Comparison of ENCODE assay signal across 8 cellular contexts in genomic region chr19:10431254-10431942, GRCh38. TPM values are rescaled to one million over a fixed set of nuclear protein-coding genes. Genes with fewer than 3 reads are reported as not detected.
DNase-seq lines count a peak whose midpoint lies in the region; ATAC-seq and TF ChIP-seq lines count a peak whose summit lies in the region.

No MANE protein-coding gene starts in this region.

- H3K4me3 ChIP-seq in sigmoid colon, result peak overlapping the region; percentile 48 to 71 (median 70)

- peak overlapping the region; percentile 80 for H3K4me3 Mint-ChIP-seq in activated CD8-positive, alpha-beta memory T cell treated with anti-CD3 and anti-CD28 coated beads, Interleukin-2, amount 10 ng/mL, durations not matched to agents 7 days and 5 days
- H3K4me3 Mint-ChIP-seq in WTC11 (peak overlapping the region; percentile 68), glutamatergic neuron (ENCODE audit: unreplicated experiment) (peak overlapping the region; percentile 68)

- no peak for TF ChIP-seq EP300 in sigmoid colon (IDR thresholded peaks at IDR 0.05)

- peaks cover 0 to 29% (median 26%) of the 10 kb centered on the region in 4 donors for H3K4me1 ChIP-seq in sigmoid colon

- DNase-seq in activated CD8-positive, alpha-beta memory T cell treated with anti-CD3 and anti-CD28 coated beads, Interleukin-2, amount 10 ng/mL, durations not matched to agents 7 days and 5 days, result peak; percentile 83
- no peak for DNase-seq in activated CD8-positive, alpha-beta memory T cell treated with anti-CD3 and anti-CD28 coated beads, Interleukin-2, amount 50 U/mL, for 48 hours
- DNase-seq in WTC11 (ENCODE audit: low spot score), result peak; percentile 34
- no peak for DNase-seq in glutamatergic neuron
- DNase-seq in sigmoid colon, result peak; percentile 73
- DNase-seq in NCI-H1694 treated with DMSO at 0.1 percent for 48 hours (lab: John Stamatoyannopoulos, UW), result no peak
- DNase-seq in NCI-H146 (lab: John Stamatoyannopoulos, UW), result no peak
- DNase-seq in GOT3 (lab: John Stamatoyannopoulos, UW), result no peak

- H3K27me3 ChIP-seq in sigmoid colon, result no peaks in the 10 kb centered on the region

- no peak for TF ChIP-seq CTCF in WTC11 (IDR thresholded peaks at IDR 0.05)
- no peak for TF ChIP-seq CTCF in glutamatergic neuron (IDR thresholded peaks at IDR 0.05; ENCODE audit: partially characterized antibody, unreplicated experiment)
- TF ChIP-seq CTCF in sigmoid colon (IDR thresholded peaks at IDR 0.05), result no peak

- TF ChIP-seq POLR2A in sigmoid colon (IDR thresholded peaks at IDR 0.05), result no peak

- CTCF ChIA-PET in activated CD8-positive, alpha-beta memory T cell treated with anti-CD3 and anti-CD28 coated beads, Interleukin-2, amount 10 ng/mL, durations not matched to agents 7 days and 5 days (lab: Charles Lee), result interaction anchor here (0.9 to 23.1 kb wide), 5 partner anchors 7 to 510 kb away, joined by 3 to 1020 read pairs (median 8); partner anchors contain the start of genes CDC37, ICAM1 and PDE4A
- CTCF ChIA-PET in WTC11 (lab: Charles Lee), result interaction anchor here (0.6 to 9.4 kb wide), 12 partner anchors 10 to 268 kb away, joined by 3 to 69 read pairs (median 4); partner anchors contain the start of genes ATG4D, ICAM5 and PDE4A

- H3K27ac Mint-ChIP-seq in activated CD8-positive, alpha-beta memory T cell treated with anti-CD3 and anti-CD28 coated beads, Interleukin-2, amount 10 ng/mL, durations not matched to agents 7 days and 5 days, result peak overlapping the region; percentile 96
- H3K27ac Mint-ChIP-seq in WTC11 (no peak overlapping the region), glutamatergic neuron (ENCODE audit: unreplicated experiment) (no peak overlapping the region)

- peak; percentile 5 for ATAC-seq in activated CD8-positive, alpha-beta memory T cell treated with anti-CD3 and anti-CD28 coated beads, Interleukin-2, amount 10 ng/mL, durations not matched to agents 7 days and 5 days
- 0 out of 2 replicates have a peak, but pooled peaks have one; percentile 5 for ATAC-seq in WTC11

- H3K9me3 Mint-ChIP-seq in activated CD8-positive, alpha-beta memory T cell treated with anti-CD3 and anti-CD28 coated beads, Interleukin-2, amount 10 ng/mL, durations not matched to agents 7 days and 5 days (ENCODE audit: low read depth), result no peaks in the 10 kb centered on the region
- H3K9me3 Mint-ChIP-seq in WTC11, result no peaks in the 10 kb centered on the region
- H3K9me3 Mint-ChIP-seq in glutamatergic neuron (ENCODE audit: unreplicated experiment), result peaks cover 7% of the 10 kb centered on the region

- peaks cover 80% of the 10 kb centered on the region for H3K4me1 Mint-ChIP-seq in activated CD8-positive, alpha-beta memory T cell treated with anti-CD3 and anti-CD28 coated beads, Interleukin-2, amount 10 ng/mL, durations not matched to agents 7 days and 5 days
- peaks cover 16% of the 10 kb centered on the region for H3K4me1 Mint-ChIP-seq in WTC11
- no peaks in the 10 kb centered on the region for H3K4me1 Mint-ChIP-seq in glutamatergic neuron (ENCODE audit: low read depth, unreplicated experiment)

- WGBS in sigmoid colon, 2 donors, result 4 to 11% methylated on average over 25 of the region's 25 CpGs

- POLR2A ChIA-PET in WTC11 (lab: Charles Lee), result interaction anchor here (0.6 kb wide), 1 partner anchor 16 kb away, joined by 4 read pairs; no protein-coding TSS in a partner anchor

- H3K9me3 ChIP-seq in sigmoid colon, result no peaks in the 10 kb centered on the region

- H3K36me3 Mint-ChIP-seq in activated CD8-positive, alpha-beta memory T cell treated with anti-CD3 and anti-CD28 coated beads, Interleukin-2, amount 10 ng/mL, durations not matched to agents 7 days and 5 days, result peaks cover 18% of the 10 kb centered on the region
- H3K36me3 Mint-ChIP-seq in WTC11 (no peaks in the 10 kb centered on the region), glutamatergic neuron (ENCODE audit: unreplicated experiment) (no peaks in the 10 kb centered on the region)

- no peaks in the 10 kb centered on the region for H3K36me3 ChIP-seq in sigmoid colon

- H3K27me3 Mint-ChIP-seq in activated CD8-positive, alpha-beta memory T cell treated with anti-CD3 and anti-CD28 coated beads, Interleukin-2, amount 10 ng/mL, durations not matched to agents 7 days and 5 days, result peaks cover 6% of the 10 kb centered on the region
- peaks cover 70% of the 10 kb centered on the region for H3K27me3 Mint-ChIP-seq in WTC11 (ENCODE audit: low read depth)
- H3K27me3 Mint-ChIP-seq in glutamatergic neuron (ENCODE audit: unreplicated experiment), result peaks cover 27% of the 10 kb centered on the region

- peak overlapping the region; percentile 42 to 77 (median 64) for H3K27ac ChIP-seq in sigmoid colon

- intact Hi-C loops in sigmoid colon (cut with DNase I), result loop anchor here (5.0 kb wide), 1 partner anchor 46 kb away; no protein-coding TSS in a partner anchor

TF ChIP-seq in WTC11, 78 proteins besides CTCF, POLR2A, EP300 and RAD21 (continues in another document):
- TF ChIP-seq TEAD1 (CRISPR knock-in tag; IDR thresholded peaks at IDR 0.05) (no peak), CREM (CRISPR knock-in tag; IDR thresholded peaks at IDR 0.05) (no peak), ATF6 (CRISPR knock-in tag; IDR thresholded peaks at IDR 0.05) (no peak), GTF2I (CRISPR knock-in tag; conservative IDR thresholded peaks at IDR 0.05) (peak; percentile 89; the same call in 1 of the 2 replicates), NR1H2 (CRISPR knock-in tag; IDR thresholded peaks at IDR 0.05) (no peak), ESRRA (CRISPR knock-in tag; IDR thresholded peaks at IDR 0.05; ENCODE audit: borderline replicate concordance) (no peak)
- TF ChIP-seq, protein P1, sequence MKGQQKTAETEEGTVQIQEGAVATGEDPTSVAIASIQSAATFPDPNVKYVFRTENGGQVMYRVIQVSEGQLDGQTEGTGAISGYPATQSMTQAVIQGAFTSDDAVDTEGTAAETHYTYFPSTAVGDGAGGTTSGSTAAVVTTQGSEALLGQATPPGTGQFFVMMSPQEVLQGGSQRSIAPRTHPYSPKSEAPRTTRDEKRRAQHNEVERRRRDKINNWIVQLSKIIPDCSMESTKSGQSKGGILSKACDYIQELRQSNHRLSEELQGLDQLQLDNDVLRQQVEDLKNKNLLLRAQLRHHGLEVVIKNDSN (CRISPR knock-in tag; IDR thresholded peaks at IDR 0.05), result no peak
- TF ChIP-seq, protein P2, sequence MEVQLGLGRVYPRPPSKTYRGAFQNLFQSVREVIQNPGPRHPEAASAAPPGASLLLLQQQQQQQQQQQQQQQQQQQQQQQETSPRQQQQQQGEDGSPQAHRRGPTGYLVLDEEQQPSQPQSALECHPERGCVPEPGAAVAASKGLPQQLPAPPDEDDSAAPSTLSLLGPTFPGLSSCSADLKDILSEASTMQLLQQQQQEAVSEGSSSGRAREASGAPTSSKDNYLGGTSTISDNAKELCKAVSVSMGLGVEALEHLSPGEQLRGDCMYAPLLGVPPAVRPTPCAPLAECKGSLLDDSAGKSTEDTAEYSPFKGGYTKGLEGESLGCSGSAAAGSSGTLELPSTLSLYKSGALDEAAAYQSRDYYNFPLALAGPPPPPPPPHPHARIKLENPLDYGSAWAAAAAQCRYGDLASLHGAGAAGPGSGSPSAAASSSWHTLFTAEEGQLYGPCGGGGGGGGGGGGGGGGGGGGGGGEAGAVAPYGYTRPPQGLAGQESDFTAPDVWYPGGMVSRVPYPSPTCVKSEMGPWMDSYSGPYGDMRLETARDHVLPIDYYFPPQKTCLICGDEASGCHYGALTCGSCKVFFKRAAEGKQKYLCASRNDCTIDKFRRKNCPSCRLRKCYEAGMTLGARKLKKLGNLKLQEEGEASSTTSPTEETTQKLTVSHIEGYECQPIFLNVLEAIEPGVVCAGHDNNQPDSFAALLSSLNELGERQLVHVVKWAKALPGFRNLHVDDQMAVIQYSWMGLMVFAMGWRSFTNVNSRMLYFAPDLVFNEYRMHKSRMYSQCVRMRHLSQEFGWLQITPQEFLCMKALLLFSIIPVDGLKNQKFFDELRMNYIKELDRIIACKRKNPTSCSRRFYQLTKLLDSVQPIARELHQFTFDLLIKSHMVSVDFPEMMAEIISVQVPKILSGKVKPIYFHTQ (CRISPR knock-in tag; IDR thresholded peaks at IDR 0.05), result no peak

RNA-seq across cellular contexts. Expression of gene PDE4A, which starts 11.1 kb away (rescaled TPM):
- 100 to 1,000 TPM in 1 of 2 experiments, 10 to 100 TPM in 1; 74.9 to 103 TPM for total RNA-seq in activated CD8-positive, alpha-beta memory T cell treated with anti-CD3 and anti-CD28 coated beads, Interleukin-2, amount 10 ng/mL, durations not matched to agents 7 days and 5 days
- total RNA-seq in WTC11 (2021), result 5.3 to 5.9 TPM (median 5.8 TPM) in 3 replicates
- 5.7 TPM for total RNA-seq in glutamatergic neuron (ENCODE audit: unreplicated experiment)
- 10 to 100 TPM in 3 of 4 donors, 1 to 10 TPM in 1; 7.6 to 14.7 (median 12.9) TPM for total RNA-seq in sigmoid colon
- polyA plus RNA-seq in sigmoid colon, result 1 to 10 TPM; 4.2 to 7.2 (median 6.2) TPM

RNA-seq across cellular contexts. Expression of gene CDC37, which starts 28.1 kb away (rescaled TPM):
- total RNA-seq in activated CD8-positive, alpha-beta memory T cell treated with anti-CD3 and anti-CD28 coated beads, Interleukin-2, amount 10 ng/mL, durations not matched to agents 7 days and 5 days, result 100 to 1,000 TPM; 283 to 309 TPM
- total RNA-seq in WTC11 (2021) (163 to 204 TPM (median 164 TPM) in 3 replicates), glutamatergic neuron (ENCODE audit: unreplicated experiment) (128 TPM), sigmoid colon (100 to 1,000 TPM; 106 to 144 (median 118) TPM)
- polyA plus RNA-seq in sigmoid colon, result 100 to 1,000 TPM; 129 to 294 (median 146) TPM

RNA-seq across cellular contexts. Expression of gene TYK2, which starts 51.0 kb away (rescaled TPM):
- total RNA-seq in activated CD8-positive, alpha-beta memory T cell treated with anti-CD3 and anti-CD28 coated beads, Interleukin-2, amount 10 ng/mL, durations not matched to agents 7 days and 5 days, result 100 to 1,000 TPM; 277 to 296 TPM
- 63.8 to 66.4 TPM (median 65.1 TPM) in 3 replicates for total RNA-seq in WTC11 (2021)
- 90.4 TPM for total RNA-seq in glutamatergic neuron (ENCODE audit: unreplicated experiment)
- total RNA-seq in sigmoid colon, result 100 to 1,000 TPM in 1 of 4 donors, 10 to 100 TPM in 3; 36.7 to 125 (median 50.3) TPM
- 100 to 1,000 TPM in 1 of 3 donors, 10 to 100 TPM in 2; 35.6 to 117 (median 38.4) TPM for polyA plus RNA-seq in sigmoid colon

Comparison
In these comparisons a context has a peak if more than half of its experiments do, and no peak if none do; other contexts are left out.
1. DNase-seq: peak in activated CD8-positive, alpha-beta memory T cell treated with anti-CD3 and anti-CD28 coated beads, Interleukin-2, amount 10 ng/mL, durations not matched to agents 7 days and 5 days (single experiment), WTC11 (single experiment) and sigmoid colon (single experiment); none in activated CD8-positive, alpha-beta memory T cell treated with anti-CD3 and anti-CD28 coated beads, Interleukin-2, amount 50 U/mL, for 48 hours (single experiment), glutamatergic neuron (single experiment), NCI-H1694 treated with DMSO at 0.1 percent for 48 hours (single experiment), NCI-H146 (single experiment) and GOT3 (single experiment).
2. RNA of gene PDE4A, which starts 11.1 kb away (total RNA-seq): 74.9 to 103 TPM in activated CD8-positive, alpha-beta memory T cell treated with anti-CD3 and anti-CD28 coated beads, Interleukin-2, amount 10 ng/mL, durations not matched to agents 7 days and 5 days; 7.6 to 14.7 TPM in sigmoid colon, 5.3 to 5.9 TPM in WTC11 and 5.7 TPM in glutamatergic neuron (single experiment); every median in the first group is over 4 times any median in the second.
3. Peak in every context shown above with its lines, with median percentiles within 50 percentile points of each other: H3K4me3 Mint-ChIP-seq.